ENCODE assay signal across 8 cellular contexts in the genomic region with DNA sequence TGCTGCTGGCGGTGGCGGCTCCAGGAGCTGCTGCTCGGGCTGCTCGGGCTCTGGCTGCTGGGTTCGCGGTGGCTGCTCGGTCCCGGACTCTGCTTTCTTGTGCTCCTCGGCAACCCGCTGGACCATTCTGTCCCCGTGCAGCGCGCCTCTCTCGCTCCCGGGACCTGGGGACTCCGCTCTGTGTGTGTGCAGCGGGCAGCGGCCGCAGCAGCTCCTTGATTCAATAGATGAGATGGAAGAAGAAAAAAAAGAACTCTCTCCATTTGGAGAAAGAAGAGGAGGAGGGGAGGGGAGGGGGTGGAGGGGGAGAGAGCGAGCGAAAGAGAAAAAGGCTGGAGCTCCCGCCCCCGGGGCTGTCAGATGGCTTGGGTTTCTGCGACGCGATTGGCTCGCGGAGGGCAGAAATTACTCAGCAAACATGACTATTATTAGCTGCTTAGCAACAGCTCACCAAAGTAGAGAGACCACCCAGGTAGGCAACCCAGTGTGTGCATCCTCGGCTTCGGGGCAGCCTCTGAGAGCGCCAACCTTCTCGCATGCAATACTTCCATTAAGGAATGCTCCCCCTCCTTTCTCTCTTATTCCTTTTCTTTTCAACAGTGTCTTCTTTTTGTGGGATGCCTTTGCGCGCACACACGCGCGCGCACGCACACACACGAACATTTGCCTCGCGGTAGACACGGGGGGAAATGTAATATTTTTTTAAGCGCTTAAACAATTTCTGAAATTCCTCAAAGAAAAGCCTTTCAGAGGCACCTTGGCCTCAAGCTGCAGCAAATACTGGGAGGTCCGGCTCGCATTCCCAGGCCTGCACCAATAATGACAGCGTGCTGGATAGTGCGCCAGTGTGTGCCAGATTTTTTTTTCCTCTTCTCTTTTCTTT.
DNase-seq lines count a peak whose midpoint lies in the region; ATAC-seq and TF ChIP-seq lines count a peak whose summit lies in the region.

No MANE protein-coding gene starts in this region.

- H3K9ac ChIP-seq in endocrine pancreas (ENCODE audit: control insufficient read depth, insufficient read depth, low read length), result peak overlapping the region; percentile 32

- H3K4me3 ChIP-seq in endocrine pancreas (ENCODE audit: control insufficient read depth, insufficient read depth, low read length), result peak overlapping the region; percentile 96

- peaks cover 3% of the 10 kb centered on the region for H3K4me1 ChIP-seq in endocrine pancreas (ENCODE audit: control insufficient read depth, insufficient read depth, low read length)

- in situ Hi-C loops in GM18951 (cut with MboI; ENCODE audit: low sequenced_read_pairs, unreplicated experiment), result no loop called here

- H3K9me3 ChIP-seq in endocrine pancreas (ENCODE audit: control insufficient read depth, low read length), result no peaks in the 10 kb centered on the region

- peak; percentile 83 for DNase-seq in AG09319 (ENCODE audit: extremely low read depth, low read depth)
- DNase-seq in NCI-H748 (lab: John Stamatoyannopoulos, UW; ENCODE audit: unreplicated experiment), result peak; percentile 99
- DNase-seq in activated CD8-positive, alpha-beta memory T cell treated with anti-CD3 and anti-CD28 coated beads, Interleukin-2, amount 50 U/mL, for 1 hour (ENCODE audit: extremely low read depth), result peak; percentile 39
- DNase-seq in medulla oblongata (ENCODE audit: extremely low spot score), result peak; percentile 96
- peak; percentile 75 for DNase-seq in stimulated activated CD8-positive, alpha-beta memory T cell treated with anti-CD3 and anti-CD28 coated beads, Interleukin-4, amount 100 ng/mL, for 48 hours

- TF ChIP-seq POLR2A in GM18951 (IDR thresholded peaks at IDR 0.05; ENCODE audit: extremely low read depth, insufficient read depth, insufficient read length), result peak; percentile 46

- H3K36me3 ChIP-seq in endocrine pancreas (ENCODE audit: control insufficient read depth, insufficient read depth, low read length), result no peaks in the 10 kb centered on the region

- H3K27me3 ChIP-seq in endocrine pancreas (ENCODE audit: control insufficient read depth, insufficient read depth, low read length), result no peaks in the 10 kb centered on the region

- peak; percentile 31 for ATAC-seq in HG03521 (IDR thresholded peaks at IDR 0.05; ENCODE audit: unreplicated experiment)

- TF ChIP-seq CTCF in AG09319 (IDR thresholded peaks at IDR 0.05; ENCODE audit: low read depth, low read length), result no peak

Comparison
In these comparisons a context has a peak if more than half of its experiments do, and no peak if none do; other contexts are left out.
1. Peak in every context shown above with its lines: DNase-seq, ATAC-seq and H3K4me3 ChIP-seq.
2. DNase-seq: peak in every context shown above with its lines; median percentile 99 in NCI-H748; 96 in medulla oblongata; 83 in AG09319; 75 in stimulated activated CD8-positive, alpha-beta memory T cell treated with anti-CD3 and anti-CD28 coated beads, Interleukin-4, amount 100 ng/mL, for 48 hours; 39 in activated CD8-positive, alpha-beta memory T cell treated with anti-CD3 and anti-CD28 coated beads, Interleukin-2, amount 50 U/mL, for 1 hour.